28 cellular contexts compared by ENCODE assay signal in genomic region chrX:13703589-13703988, GRCh38. TPM values are rescaled to one million over a fixed set of nuclear protein-coding genes. Genes with fewer than 3 reads are reported as not detected.
DNase-seq lines count a peak whose midpoint lies in the region; ATAC-seq and TF ChIP-seq lines count a peak whose summit lies in the region.
"Had no signal": no experiment of that assay in that cellular context is flagged by ENCODE, and none has a peak within 500 bp of the region (broad histone marks: within the 10 kb centered on the region; RNA-seq: fewer than 3 reads in every experiment).

No MANE protein-coding gene starts in this region.

- H3K4me1 Mint-ChIP-seq in activated naive CD4-positive, alpha-beta T cell treated with anti-CD3 and anti-CD28 coated beads for 36 hours (ENCODE audit: low read depth), result peaks cover 49% of the 10 kb centered on the region
- H3K4me1 Mint-ChIP-seq in activated naive CD4-positive, alpha-beta T cell treated with anti-CD3 and anti-CD28 coated beads, Interleukin-2, amount 10 ng/mL, durations not matched to agents 7 days and 5 days, result peaks cover 10% of the 10 kb centered on the region
- H3K4me1 Mint-ChIP-seq in T-cell (peaks cover 25 to 56% (median 39%) of the 10 kb centered on the region in 3 donors), immature natural killer cell (peaks cover 67 to 79% of the 10 kb centered on the region in 2 donors), MCF 10A (ENCODE audit: insufficient read depth, unreplicated experiment) (peaks cover 33% of the 10 kb centered on the region)
- H3K4me1 Mint-ChIP-seq: neural progenitor cell had no signal

- H3K9ac ChIP-seq in stomach smooth muscle (ENCODE audit: low read length in 2 of 2), result no peak overlapping the region
- H3K9ac ChIP-seq: BLaER1, neural progenitor cell, parathyroid adenoma had no signal

- H3K27ac ChIP-seq in stomach smooth muscle (ENCODE audit: low read length), result peak overlapping the region; percentile 8
- H3K27ac ChIP-seq: BLaER1, neural progenitor cell, parathyroid adenoma, tibial artery, VCaP had no signal

- BruUV-seq in MCF 10A (replicated peaks; lab: Mats Ljungman, UMichigan), result no TSS peak

- H3K4me3 ChIP-seq in stomach smooth muscle (ENCODE audit: low read length in 2 of 2), result no peak overlapping the region
- H3K4me3 ChIP-seq: BLaER1, gastrocnemius medialis, neural progenitor cell, smooth muscle cell, tibial artery had no signal

- H3K27me3 ChIP-seq in stomach smooth muscle (ENCODE audit: control insufficient read depth in 1 of 2, insufficient read depth in 2 of 2, low read length in 2 of 2), result peaks cover 0 to 5% of the 10 kb centered on the region in 2 donors
- H3K27me3 ChIP-seq: gastrocnemius medialis, neural progenitor cell, tibial artery had no signal

- no peaks in the 10 kb centered on the region for H3K9me3 ChIP-seq in stomach smooth muscle (ENCODE audit: control insufficient read depth in 2 of 2, low read length in 2 of 2)
- H3K9me3 ChIP-seq: BLaER1, gastrocnemius medialis, tibial artery had no signal

- DNase-seq in activated naive CD4-positive, alpha-beta T cell treated with anti-CD3 and anti-CD28 coated beads for 36 hours, result peak; percentile 14
- DNase-seq in activated naive CD4-positive, alpha-beta T cell treated with anti-CD3 and anti-CD28 coated beads, Interleukin-2, amount 10 ng/mL, durations not matched to agents 7 days and 5 days, result no peak
- no peak for DNase-seq in T-cell
- DNase-seq in immature natural killer cell, result no peak
- DNase-seq in MCF 10A (ENCODE audit: unreplicated experiment), result no peak
- DNase-seq: activated CD4-positive, alpha-beta T cell treated with anti-CD3 and anti-CD28 coated beads for 48 hours; activated CD8-positive, alpha-beta memory T cell treated with anti-CD3 and anti-CD28 coated beads, Interleukin-2, amount 10 ng/mL, durations not matched to agents 7 days and 5 days; aorta; DND-41; effector CD4-positive, alpha-beta T cell; gastrocnemius medialis; GF-D8; IMR-90; left cardiac atrium; NCI-H1048; NCI-H446 treated with DMSO at 0.1 percent for 48 hours; NCI-H774; Right ventricle myocardium superior; tibial artery had no signal

- H3K27ac Mint-ChIP-seq in activated naive CD4-positive, alpha-beta T cell treated with anti-CD3 and anti-CD28 coated beads for 36 hours, result peak overlapping the region; percentile 73
- no peak overlapping the region for H3K27ac Mint-ChIP-seq in activated naive CD4-positive, alpha-beta T cell treated with anti-CD3 and anti-CD28 coated beads, Interleukin-2, amount 10 ng/mL, durations not matched to agents 7 days and 5 days
- H3K27ac Mint-ChIP-seq in T-cell, result peak overlapping the region; percentile 23 to 67
- peak overlapping the region; percentile 32 to 86 (median 65) for H3K27ac Mint-ChIP-seq in immature natural killer cell
- no peak overlapping the region for H3K27ac Mint-ChIP-seq in MCF 10A (ENCODE audit: low read depth, unreplicated experiment)
- H3K27ac Mint-ChIP-seq: activated T-helper 1 cell treated with anti-CD3 and anti-CD28 coated beads, Interleukin-12 subunit alpha, Interleukin-12 subunit beta, Interleukin-2, Interleukin-4 antibody, amounts not matched to agents 30 ng/mL and 10 ng/mL and 1 ng/mL, durations not matched to agents 14 hours and 24 hours and 36 hours; neural progenitor cell had no signal

- CTCF ChIA-PET in activated naive CD4-positive, alpha-beta T cell treated with anti-CD3 and anti-CD28 coated beads for 36 hours (lab: Charles Lee), result no interaction called here
- CTCF ChIA-PET in activated naive CD4-positive, alpha-beta T cell treated with anti-CD3 and anti-CD28 coated beads, Interleukin-2, amount 10 ng/mL, durations not matched to agents 7 days and 5 days (lab: Charles Lee), result no interaction called here
- CTCF ChIA-PET in T-cell (lab: Charles Lee), result no interaction called here
- CTCF ChIA-PET in MCF 10A (lab: Yijun Ruan, JAX), result interaction anchor here (1.0 to 1.4 kb wide), 3 partner anchors 10 to 197 kb away, joined by 3 to 5 read pairs (median 3); no protein-coding TSS in a partner anchor

- H3K36me3 ChIP-seq in stomach smooth muscle (ENCODE audit: control insufficient read depth in 2 of 2, insufficient read depth in 2 of 2, low read length in 2 of 2), result peaks cover 0 to 6% of the 10 kb centered on the region in 2 donors
- H3K36me3 ChIP-seq: gastrocnemius medialis, neural progenitor cell had no signal

- no peaks in the 10 kb centered on the region for H3K27me3 Mint-ChIP-seq in activated naive CD4-positive, alpha-beta T cell treated with anti-CD3 and anti-CD28 coated beads for 36 hours (ENCODE audit: low read depth)
- no peaks in the 10 kb centered on the region for H3K27me3 Mint-ChIP-seq in activated naive CD4-positive, alpha-beta T cell treated with anti-CD3 and anti-CD28 coated beads, Interleukin-2, amount 10 ng/mL, durations not matched to agents 7 days and 5 days
- peaks cover 0 to 13% of the 10 kb centered on the region in 2 donors for H3K27me3 Mint-ChIP-seq in T-cell
- H3K27me3 Mint-ChIP-seq in immature natural killer cell (ENCODE audit: low read depth in 3 of 3), result peaks cover 1 to 3% (median 2%) of the 10 kb centered on the region in 3 donors
- H3K27me3 Mint-ChIP-seq in MCF 10A (ENCODE audit: insufficient read depth, unreplicated experiment), result no peaks in the 10 kb centered on the region
- H3K27me3 Mint-ChIP-seq: activated CD8-positive, alpha-beta memory T cell treated with anti-CD3 and anti-CD28 coated beads, Interleukin-2, amount 10 ng/mL, durations not matched to agents 7 days and 5 days had no signal

- TF ChIP-seq CTCF in MCF 10A (IDR thresholded peaks at IDR 0.05; ENCODE audit: unreplicated experiment), result no peak

- H3K36me3 Mint-ChIP-seq in activated naive CD4-positive, alpha-beta T cell treated with anti-CD3 and anti-CD28 coated beads for 36 hours (ENCODE audit: low read depth), result peaks cover 16% of the 10 kb centered on the region
- H3K36me3 Mint-ChIP-seq in activated naive CD4-positive, alpha-beta T cell treated with anti-CD3 and anti-CD28 coated beads, Interleukin-2, amount 10 ng/mL, durations not matched to agents 7 days and 5 days, result peaks cover 18% of the 10 kb centered on the region
- H3K36me3 Mint-ChIP-seq in T-cell (peaks cover 7% of the 10 kb centered on the region), immature natural killer cell (peaks cover 4 to 11% (median 8%) of the 10 kb centered on the region in 3 donors), MCF 10A (ENCODE audit: insufficient read depth, unreplicated experiment) (peaks cover 37% of the 10 kb centered on the region)

- intact Hi-C loops in activated naive CD4-positive, alpha-beta T cell treated with anti-CD3 and anti-CD28 coated beads for 36 hours (cut with micrococcal nuclease), result loop anchor here (2.0 to 5.0 kb wide), 2 partner anchors 15 to 36 kb away; no protein-coding TSS in a partner anchor
- intact Hi-C loops in MCF 10A (cut with micrococcal nuclease), result no loop called here

- POLR2A ChIA-PET in T-cell (lab: Charles Lee) (no interaction called here), MCF 10A (lab: Yijun Ruan, JAX) (interaction anchor here (1.0 to 2.1 kb wide), 5 partner anchors 9 to 483 kb away, joined by 3 to 11 read pairs (median 4); partner anchors contain the start of genes OFD1 and TRAPPC2)

- ATAC-seq in T-cell (replicated peaks in 1 of 4) (no peak), GM19035 (IDR thresholded peaks at IDR 0.05; ENCODE audit: unreplicated experiment) (no peak)
- ATAC-seq: activated CD8-positive, alpha-beta memory T cell treated with anti-CD3 and anti-CD28 coated beads, Interleukin-2, amount 10 ng/mL, durations not matched to agents 7 days and 5 days; left cardiac atrium; Panc1 had no signal

- H3K4me1 ChIP-seq in stomach smooth muscle (ENCODE audit: control insufficient read depth, insufficient read depth, low read length), result peaks cover 8% of the 10 kb centered on the region

- no peak overlapping the region for H3K4me3 Mint-ChIP-seq in activated naive CD4-positive, alpha-beta T cell treated with anti-CD3 and anti-CD28 coated beads for 36 hours
- no peak overlapping the region for H3K4me3 Mint-ChIP-seq in activated naive CD4-positive, alpha-beta T cell treated with anti-CD3 and anti-CD28 coated beads, Interleukin-2, amount 10 ng/mL, durations not matched to agents 7 days and 5 days
- H3K4me3 Mint-ChIP-seq in T-cell, result no peak overlapping the region
- H3K4me3 Mint-ChIP-seq in immature natural killer cell, result peak overlapping the region in 1 of 5 donors; percentile 34
- no peak overlapping the region for H3K4me3 Mint-ChIP-seq in MCF 10A (ENCODE audit: unreplicated experiment)
- H3K4me3 Mint-ChIP-seq: activated CD8-positive, alpha-beta memory T cell treated with anti-CD3 and anti-CD28 coated beads, Interleukin-2, amount 10 ng/mL, durations not matched to agents 7 days and 5 days; activated T-helper 1 cell treated with anti-CD3 and anti-CD28 coated beads, Interleukin-12 subunit alpha, Interleukin-12 subunit beta, Interleukin-2, Interleukin-4 antibody, amounts not matched to agents 30 ng/mL and 10 ng/mL and 1 ng/mL, durations not matched to agents 14 hours and 24 hours and 36 hours; neural progenitor cell had no signal

- no peaks in the 10 kb centered on the region for H3K9me3 Mint-ChIP-seq in activated naive CD4-positive, alpha-beta T cell treated with anti-CD3 and anti-CD28 coated beads for 36 hours
- no peaks in the 10 kb centered on the region for H3K9me3 Mint-ChIP-seq in activated naive CD4-positive, alpha-beta T cell treated with anti-CD3 and anti-CD28 coated beads, Interleukin-2, amount 10 ng/mL, durations not matched to agents 7 days and 5 days
- H3K9me3 Mint-ChIP-seq in T-cell (no peaks in the 10 kb centered on the region), immature natural killer cell (no peaks in the 10 kb centered on the region), MCF 10A (ENCODE audit: unreplicated experiment) (no peaks in the 10 kb centered on the region)
- H3K9me3 Mint-ChIP-seq: activated T-helper 1 cell treated with anti-CD3 and anti-CD28 coated beads, Interleukin-12 subunit alpha, Interleukin-12 subunit beta, Interleukin-2, Interleukin-4 antibody, amounts not matched to agents 30 ng/mL and 10 ng/mL and 1 ng/mL, durations not matched to agents 14 hours and 24 hours and 36 hours had no signal

RNA-seq across cellular contexts. Expression of gene RAB9A, which starts 14.7 kb away (rescaled TPM):
- 10 to 100 TPM; 22.8 to 23.3 TPM for total RNA-seq in activated naive CD4-positive, alpha-beta T cell treated with anti-CD3 and anti-CD28 coated beads for 36 hours
- 10 to 100 TPM; 12.2 to 27.3 (median 16.4) TPM for total RNA-seq in T-cell
- polyA plus RNA-seq in immature natural killer cell, result 10 to 100 TPM; 45.8 to 70.2 (median 48.0) TPM
- 28.0 and 32.3 TPM in 2 replicates for total RNA-seq in MCF 10A (2022)

RNA-seq across cellular contexts. Expression of gene TRAPPC2, which starts 30.8 kb away (rescaled TPM):
- 10 to 100 TPM in 1 of 2 experiments, 1 to 10 TPM in 1; 9.6 to 10.7 TPM for total RNA-seq in activated naive CD4-positive, alpha-beta T cell treated with anti-CD3 and anti-CD28 coated beads for 36 hours
- total RNA-seq in T-cell (10 to 100 TPM; 24.8 to 32.9 (median 29.7) TPM), MCF 10A (2022) (16.5 and 21.7 TPM in 2 replicates)
- 10 to 100 TPM; 48.8 to 60.1 (median 55.4) TPM for polyA plus RNA-seq in immature natural killer cell

RNA-seq across cellular contexts. Expression of gene OFD1, which starts 31.0 kb away (rescaled TPM):
- 10 to 100 TPM; 25.3 to 26.2 TPM for total RNA-seq in activated naive CD4-positive, alpha-beta T cell treated with anti-CD3 and anti-CD28 coated beads for 36 hours
- total RNA-seq in T-cell (10 to 100 TPM; 78.8 to 96.8 (median 89.3) TPM), MCF 10A (2022) (44.3 and 44.8 TPM in 2 replicates)
- polyA plus RNA-seq in immature natural killer cell, result 10 to 100 TPM in 2 of 3 donors, 1 to 10 TPM in 1; 7.5 to 42.1 (median 22.6) TPM

RNA-seq across cellular contexts. Expression of gene TCEANC, which starts 50.6 kb away (rescaled TPM):
- total RNA-seq in activated naive CD4-positive, alpha-beta T cell treated with anti-CD3 and anti-CD28 coated beads for 36 hours, result 1 to 10 TPM; 2.5 to 2.7 TPM
- 10 to 100 TPM in 1 of 5 donors, 1 to 10 TPM in 4; 8.0 to 12.8 (median 9.5) TPM for total RNA-seq in T-cell
- 10 to 100 TPM in 1 of 3 donors, 1 to 10 TPM in 2; 5.8 to 10.8 (median 7.1) TPM for polyA plus RNA-seq in immature natural killer cell
- total RNA-seq in MCF 10A (2022), result 4.0 TPM in 2 replicates

Comparison
In these comparisons a context has a peak if more than half of its experiments do, and no peak if none do; other contexts are left out.
1. H3K27ac Mint-ChIP-seq: peak in activated naive CD4-positive, alpha-beta T cell treated with anti-CD3 and anti-CD28 coated beads for 36 hours (single experiment), T-cell (2 of 2) and immature natural killer cell (6 of 6); none in activated naive CD4-positive, alpha-beta T cell treated with anti-CD3 and anti-CD28 coated beads, Interleukin-2, amount 10 ng/mL, durations not matched to agents 7 days and 5 days (single experiment) and MCF 10A (single experiment).